8 cellular contexts compared by ENCODE assay signal in genomic region chr2:101252408-101253012, GRCh38. TPM values are rescaled to one million over a fixed set of nuclear protein-coding genes. Genes with fewer than 3 reads are reported as not detected.
DNase-seq lines count a peak whose midpoint lies in the region; ATAC-seq and TF ChIP-seq lines count a peak whose summit lies in the region.

Gene CNOT11, plus strand, starts transcription at chr2:101252886. Its CDS starts 79 bp downstream, at chr2:101252965.

- DNase-seq in COR-L47 (lab: John Stamatoyannopoulos, UW) (peak; percentile 97), HUDEP-2 (lab: John Stamatoyannopoulos, UW; ENCODE audit: unreplicated experiment in 76 of 76) (peak; percentile 42 to 98 (median 96)), NT2/D1 (ENCODE audit: low read depth, low spot score) (peak; percentile 98), endodermal cell (peak; percentile 100)
- peak; percentile 99 for DNase-seq in activated CD8-positive, alpha-beta memory T cell treated with anti-CD3 and anti-CD28 coated beads, Interleukin-2, amount 10 ng/mL, durations not matched to agents 7 days and 5 days
- DNase-seq in stimulated activated CD8-positive, alpha-beta memory T cell treated with anti-CD3 and anti-CD28 coated beads, Interleukin-15, amount 100 ng/mL, for 4 hours (ENCODE audit: low read depth in 2 of 2), result peak; percentile 97 to 98

- peaks cover 24% of the 10 kb centered on the region for H3K36me3 Mint-ChIP-seq in activated CD8-positive, alpha-beta memory T cell treated with anti-CD3 and anti-CD28 coated beads, Interleukin-2, amount 10 ng/mL, durations not matched to agents 7 days and 5 days
- H3K36me3 Mint-ChIP-seq in endodermal cell (ENCODE audit: low read depth), result peaks cover 15% of the 10 kb centered on the region

- CTCF ChIA-PET in activated CD8-positive, alpha-beta memory T cell treated with anti-CD3 and anti-CD28 coated beads, Interleukin-2, amount 10 ng/mL, durations not matched to agents 7 days and 5 days (lab: Charles Lee), result interaction anchor here (0.9 to 4.8 kb wide), 18 partner anchors 12 to 251 kb away, joined by 3 to 28 read pairs (median 4); partner anchors contain the start of genes RFX8, RNF149 and RPL31

- peak; percentile 81 for ATAC-seq in GM21381 (IDR thresholded peaks at IDR 0.05; ENCODE audit: unreplicated experiment)
- peak; percentile 87 for ATAC-seq in activated CD8-positive, alpha-beta memory T cell treated with anti-CD3 and anti-CD28 coated beads, Interleukin-2, amount 10 ng/mL, durations not matched to agents 7 days and 5 days

- WGBS in endodermal cell (ENCODE audit: insufficient coverage in 1 of 2, insufficient read length in 1 of 2), 2 experiments, result 0 to 3% methylated on average over 5 to 62 of the region's 63 CpGs
- 1 to 3% methylated on average over 8 to 42 of the region's 63 CpGs for WGBS in mesodermal cell (ENCODE audit: insufficient coverage in 2 of 2), 2 experiments

- peaks cover 5% of the 10 kb centered on the region for H3K4me1 ChIP-seq in NT2/D1 (ENCODE audit: insufficient read depth, insufficient read length)
- peaks cover 3% of the 10 kb centered on the region for H3K4me1 ChIP-seq in endodermal cell (ENCODE audit: control insufficient read depth, insufficient read depth, low read length)
- H3K4me1 ChIP-seq in mesodermal cell (ENCODE audit: control insufficient read depth, insufficient read depth, low read length, poor library complexity, severe bottlenecking), result peaks cover 4% of the 10 kb centered on the region

- H3K27ac ChIP-seq in endodermal cell (ENCODE audit: low read depth, low read length) (peak within 1 kb of the TSS; percentile 79), mesodermal cell (ENCODE audit: low read depth, low read length, severe bottlenecking) (peak within 1 kb of the TSS; percentile 78)

- no peaks in the 10 kb centered on the region for H3K27me3 Mint-ChIP-seq in activated CD8-positive, alpha-beta memory T cell treated with anti-CD3 and anti-CD28 coated beads, Interleukin-2, amount 10 ng/mL, durations not matched to agents 7 days and 5 days
- no peaks in the 10 kb centered on the region for H3K27me3 Mint-ChIP-seq in endodermal cell (ENCODE audit: insufficient read depth)

- peak within 1 kb of the TSS; percentile 99 for H3K4me3 ChIP-seq in NT2/D1 (ENCODE audit: insufficient read length, low read depth)
- peak within 1 kb of the TSS; percentile 93 for H3K4me3 ChIP-seq in endodermal cell (ENCODE audit: low read length)
- peak within 1 kb of the TSS; percentile 90 for H3K4me3 ChIP-seq in mesodermal cell (ENCODE audit: extremely low read depth, insufficient read depth, low read length, poor library complexity, severe bottlenecking)

- peaks cover 3% of the 10 kb centered on the region; the same call in 1 of the 2 replicates for H3K9me3 ChIP-seq in NT2/D1 (ENCODE audit: insufficient read depth, low read length)
- H3K9me3 ChIP-seq in endodermal cell (ENCODE audit: control insufficient read depth, low read length), result no peaks in the 10 kb centered on the region
- H3K9me3 ChIP-seq in mesodermal cell (ENCODE audit: control insufficient read depth, low read length), result no peaks in the 10 kb centered on the region

- no peaks in the 10 kb centered on the region for H3K27me3 ChIP-seq in NT2/D1 (ENCODE audit: insufficient read depth, insufficient read length)
- no peaks in the 10 kb centered on the region for H3K27me3 ChIP-seq in endodermal cell (ENCODE audit: control insufficient read depth, insufficient read depth, low read length, poor library complexity, severe bottlenecking)

- H3K4me3 Mint-ChIP-seq in activated CD8-positive, alpha-beta memory T cell treated with anti-CD3 and anti-CD28 coated beads, Interleukin-2, amount 10 ng/mL, durations not matched to agents 7 days and 5 days, result peak within 1 kb of the TSS; percentile 91
- peak within 1 kb of the TSS; percentile 77 for H3K4me3 Mint-ChIP-seq in endodermal cell

- H3K9ac ChIP-seq in NT2/D1 (ENCODE audit: insufficient read length, low read depth) (peak within 1 kb of the TSS; percentile 99), endodermal cell (ENCODE audit: extremely low read depth, low read length, poor library complexity, severe bottlenecking) (peak within 1 kb of the TSS; percentile 68)

- H3K9me3 Mint-ChIP-seq in activated CD8-positive, alpha-beta memory T cell treated with anti-CD3 and anti-CD28 coated beads, Interleukin-2, amount 10 ng/mL, durations not matched to agents 7 days and 5 days (ENCODE audit: low read depth), result no peaks in the 10 kb centered on the region
- H3K9me3 Mint-ChIP-seq in endodermal cell, result peaks cover 7% of the 10 kb centered on the region

- peaks cover 43% of the 10 kb centered on the region for H3K4me1 Mint-ChIP-seq in activated CD8-positive, alpha-beta memory T cell treated with anti-CD3 and anti-CD28 coated beads, Interleukin-2, amount 10 ng/mL, durations not matched to agents 7 days and 5 days
- peaks cover 30% of the 10 kb centered on the region for H3K4me1 Mint-ChIP-seq in endodermal cell

- TF ChIP-seq CTCF in endodermal cell (conservative IDR thresholded peaks at IDR 0.05), result no peak

- peaks cover 5% of the 10 kb centered on the region for H3K36me3 ChIP-seq in NT2/D1 (ENCODE audit: insufficient read depth, insufficient read length, low read length)
- peaks cover 1% of the 10 kb centered on the region for H3K36me3 ChIP-seq in endodermal cell (ENCODE audit: control insufficient read depth, insufficient read depth, low read length)
- H3K36me3 ChIP-seq in mesodermal cell (ENCODE audit: control insufficient read depth, insufficient read depth, low read length), result peaks cover 17% of the 10 kb centered on the region

- peak within 1 kb of the TSS; percentile 97 for H3K27ac Mint-ChIP-seq in activated CD8-positive, alpha-beta memory T cell treated with anti-CD3 and anti-CD28 coated beads, Interleukin-2, amount 10 ng/mL, durations not matched to agents 7 days and 5 days
- H3K27ac Mint-ChIP-seq in endodermal cell, result peak within 1 kb of the TSS; percentile 95

RNA-seq across cellular contexts. Expression of gene CNOT11, which starts in this region (rescaled TPM):
- 10 to 100 TPM; 57.4 to 71.9 TPM for total RNA-seq in activated CD8-positive, alpha-beta memory T cell treated with anti-CD3 and anti-CD28 coated beads, Interleukin-2, amount 10 ng/mL, durations not matched to agents 7 days and 5 days
- total RNA-seq in endodermal cell, result 10 to 100 TPM; 46.1 to 49.3 TPM
- 46.1 TPM for polyA plus RNA-seq in endodermal cell (2013, experiment 1 of 2)
- 36.0 TPM for polyA plus RNA-seq in endodermal cell (2013, experiment 2 of 2)
- polyA plus RNA-seq in mesodermal cell (2013, experiment 1 of 2), result 44.6 TPM
- 45.8 TPM for polyA plus RNA-seq in mesodermal cell (2013, experiment 2 of 2)

Comparison
In these comparisons a context has a peak if more than half of its experiments do, and no peak if none do; other contexts are left out.
1. Peak in every context shown above with its lines: DNase-seq, ATAC-seq, H3K4me3 ChIP-seq and H3K27ac ChIP-seq.